ENCODE assay signal across 13 cellular contexts in genomic region chr6:143742955-143743255, GRCh38.
DNase-seq lines count a peak whose midpoint lies in the region; ATAC-seq and TF ChIP-seq lines count a peak whose summit lies in the region.
"Had no signal": no experiment of that assay in that cellular context is flagged by ENCODE, and none has a peak within 500 bp of the region (broad histone marks: within the 10 kb centered on the region; RNA-seq: fewer than 3 reads in every experiment).

No MANE protein-coding gene starts in this region.

- H3K4me1 ChIP-seq in SJSA1 (replicated peaks) (peaks cover 54% of the 10 kb centered on the region), fibroblast of lung (ENCODE audit: control insufficient read depth, extremely low read depth, insufficient read depth, low read length) (peaks cover 9% of the 10 kb centered on the region), neural progenitor cell (peaks cover 45% of the 10 kb centered on the region), thoracic aorta (ENCODE audit: control insufficient read depth in 1 of 2, low read depth in 2 of 2) (peaks cover 27 to 72% of the 10 kb centered on the region in 2 donors)

- H3K9me3 Mint-ChIP-seq in neural progenitor cell: peaks cover 2% of the 10 kb centered on the region

- H2AFZ ChIP-seq in fibroblast of lung (ENCODE audit: low read length) (no peak overlapping the region), neural progenitor cell (replicated peaks) (no peak overlapping the region)

- H3K27me3 Mint-ChIP-seq in neural progenitor cell (ENCODE audit: insufficient read depth, low read depth): peaks cover 6% of the 10 kb centered on the region

- no peak for ATAC-seq in thoracic aorta (ENCODE audit: insufficient number of reproducible peaks, low FRiP score, low read depth)
- no peak for ATAC-seq in left colon
- ATAC-seq: stimulated activated naive CD8-positive, alpha-beta T cell treated with anti-CD3 and anti-CD28 coated beads, Interleukin-15, Interleukin-2, amounts not matched to agents 100 U/mL and 50 U/mL, for 24 hours had no signal

- H3K9ac ChIP-seq in fibroblast of lung (ENCODE audit: insufficient read depth, low read length): no peak overlapping the region
- no peak overlapping the region for H3K9ac ChIP-seq in neural progenitor cell

- intact Hi-C loops in left colon (cut with DNase I, micrococcal nuclease): no loop called here

- H3K4me2 ChIP-seq in fibroblast of lung (ENCODE audit: extremely low read depth, insufficient read depth, low read length) (peak overlapping the region; percentile 55), neural progenitor cell (peak overlapping the region; percentile 46)

- H3K4me3 Mint-ChIP-seq in neural progenitor cell: no peak overlapping the region

- H3K27me3 ChIP-seq in SJSA1 (replicated peaks) (no peaks in the 10 kb centered on the region), fibroblast of lung (ENCODE audit: control insufficient read depth, insufficient read depth, low read length) (no peaks in the 10 kb centered on the region), neural progenitor cell (no peaks in the 10 kb centered on the region), thoracic aorta (replicated peaks; ENCODE audit: insufficient read depth) (no peaks in the 10 kb centered on the region), H7 (ENCODE audit: control insufficient read depth, insufficient read depth, low read length) (no peaks in the 10 kb centered on the region)

- TF ChIP-seq CTCF in fibroblast of lung (conservative IDR thresholded peaks at IDR 0.05 in 1 of 2, IDR thresholded peaks at IDR 0.05 in 1 of 2; ENCODE audit: low read depth in 1 of 2, low read length in 2 of 2): no peak
- TF ChIP-seq CTCF in neural progenitor cell (IDR thresholded peaks at IDR 0.05): no peak
- TF ChIP-seq CTCF in thoracic aorta (IDR thresholded peaks at IDR 0.05): no peak

- H3K27ac ChIP-seq in SJSA1 (peak overlapping the region; percentile 92), fibroblast of lung (ENCODE audit: insufficient read depth, low read length) (no peak overlapping the region), neural progenitor cell (peak overlapping the region; percentile 59), thoracic aorta (peak overlapping the region; percentile 79 to 87)

- H3F3A ChIP-seq in neural progenitor cell (ENCODE audit: low read depth): peaks cover 37% of the 10 kb centered on the region

- H3K79me2 ChIP-seq in fibroblast of lung (ENCODE audit: control insufficient read depth, insufficient read depth, low read length) (no peaks in the 10 kb centered on the region), neural progenitor cell (ENCODE audit: low read depth) (no peaks in the 10 kb centered on the region)

- no peak for DNase-seq in SJSA1 (ENCODE audit: low read depth in 1 of 2, low spot score in 2 of 2)
- no peak for DNase-seq in fibroblast of lung (ENCODE audit: low read depth in 2 of 2)
- no peak for DNase-seq in neural progenitor cell (ENCODE audit: low spot score)
- no peak for DNase-seq in thoracic aorta (ENCODE audit: low spot score)
- no peak for DNase-seq in NCI-H2227 treated with DMSO at 0.1 percent for 48 hours (lab: John Stamatoyannopoulos, UW)
- DNase-seq in NOMO-1 treated with DMSO at 0.1 percent for 48 hours (lab: John Stamatoyannopoulos, UW; ENCODE audit: unreplicated experiment): no peak
- DNase-seq in H7: no peak
- DNase-seq in left colon: no peak
- DNase-seq: activated effector memory CD4-positive, alpha-beta T cell treated with anti-CD3 and anti-CD28 coated beads, Interleukin-2, amount 50 U/mL, for 16 hours; AML-193; NCI-H1417 treated with DMSO at 0.1 percent for 48 hours; OCI-M1; stimulated activated naive CD8-positive, alpha-beta T cell treated with anti-CD3 and anti-CD28 coated beads, Interleukin-15, Interleukin-2, amounts not matched to agents 100 U/mL and 50 U/mL, for 24 hours had no signal

- H3K4me3 ChIP-seq in SJSA1 (no peak overlapping the region), fibroblast of lung (replicated peaks in 1 of 4; ENCODE audit: control extremely low read depth in 1 of 4, insufficient read depth in 1 of 4, low read depth in 3 of 4, low read length in 4 of 4) (peak overlapping the region in 2 of 4 experiments; percentile 9 to 40), neural progenitor cell (no peak overlapping the region), thoracic aorta (peak overlapping the region; percentile 56), H7 (ENCODE audit: insufficient read depth, low read depth, low read length) (no peak overlapping the region)

- peaks cover 5% of the 10 kb centered on the region for H3K36me3 Mint-ChIP-seq in neural progenitor cell

- no peaks in the 10 kb centered on the region for H3K9me3 ChIP-seq in SJSA1 (replicated peaks)
- no peaks in the 10 kb centered on the region for H3K9me3 ChIP-seq in fibroblast of lung (ENCODE audit: control insufficient read depth, insufficient read depth, low read depth, low read length)
- H3K9me3 ChIP-seq in neural progenitor cell (ENCODE audit: low read depth): no peaks in the 10 kb centered on the region
- no peaks in the 10 kb centered on the region for H3K9me3 ChIP-seq in thoracic aorta

- no peaks in the 10 kb centered on the region for H4K20me1 ChIP-seq in fibroblast of lung (ENCODE audit: control insufficient read depth, extremely low read depth, insufficient read depth, low read length)
- no peaks in the 10 kb centered on the region for H4K20me1 ChIP-seq in neural progenitor cell (ENCODE audit: low read depth)

- H3K36me3 ChIP-seq in SJSA1 (no peaks in the 10 kb centered on the region), fibroblast of lung (ENCODE audit: control insufficient read depth, insufficient read depth, low read length) (no peaks in the 10 kb centered on the region), neural progenitor cell (no peaks in the 10 kb centered on the region), thoracic aorta (no peaks in the 10 kb centered on the region), H7 (replicated peaks; ENCODE audit: control insufficient read depth, insufficient read depth, low read length) (no peaks in the 10 kb centered on the region)

- H3K27ac Mint-ChIP-seq in neural progenitor cell: no peak overlapping the region

- peaks cover 51% of the 10 kb centered on the region for H3K4me1 Mint-ChIP-seq in neural progenitor cell
